Comparison of ENCODE assay signal across 8 cellular contexts in genomic region chr1:16351449-16351993, GRCh38. TPM values are rescaled to one million over a fixed set of nuclear protein-coding genes. Genes with fewer than 3 reads are reported as not detected.
DNase-seq lines count a peak whose midpoint lies in the region; ATAC-seq and TF ChIP-seq lines count a peak whose summit lies in the region.

No MANE protein-coding gene starts in this region.

- peaks cover 11% of the 10 kb centered on the region for H3K27me3 Mint-ChIP-seq in brain

- H3K9ac ChIP-seq in subcutaneous abdominal adipose tissue (ENCODE audit: low read length in 5 of 5) = peak overlapping the region; percentile 75 to 99 (median 98)

- peak overlapping the region; percentile 90 for H3K27ac ChIP-seq in subcutaneous abdominal adipose tissue (ENCODE audit: low read depth, low read length)

- no peak for TF ChIP-seq CTCF in brain (conservative IDR thresholded peaks at IDR 0.05)

- ATAC-seq in left colon (peak; percentile 28), HG02642 (IDR thresholded peaks at IDR 0.05; ENCODE audit: poor library complexity, unreplicated experiment) (no peak)

- H3K4me3 ChIP-seq in MG63 (peak overlapping the region; percentile 98), subcutaneous abdominal adipose tissue (ENCODE audit: low read depth in 1 of 5, low read length in 5 of 5) (peak overlapping the region; percentile 88 to 100 (median 95))

- no peaks in the 10 kb centered on the region for H3K9me3 ChIP-seq in MG63
- no peaks in the 10 kb centered on the region for H3K9me3 ChIP-seq in subcutaneous abdominal adipose tissue (ENCODE audit: control insufficient read depth in 5 of 5, low read length in 5 of 5)

- intact Hi-C loops in left colon (cut with DNase I, micrococcal nuclease) = loop anchor here in 1 of 2 donors (10.0 kb wide), 1 partner anchor 107 kb away; no protein-coding TSS in a partner anchor

- peaks cover 49% of the 10 kb centered on the region for H3K4me1 Mint-ChIP-seq in brain

- peak overlapping the region; percentile 94 to 99 (median 97) for H3K27ac Mint-ChIP-seq in brain

- H3K4me3 Mint-ChIP-seq in brain = peak overlapping the region; percentile 88 to 99 (median 93)

- H3K4me1 ChIP-seq in subcutaneous abdominal adipose tissue (ENCODE audit: control insufficient read depth in 5 of 5, insufficient read depth in 5 of 5, low read length in 5 of 5) = peaks cover 7 to 40% (median 35%) of the 10 kb centered on the region in 5 donors

- H3K9me3 Mint-ChIP-seq in brain = peaks cover 0 to 3% (median 0%) of the 10 kb centered on the region in 5 experiments

- H3K27me3 ChIP-seq in MG63 (no peaks in the 10 kb centered on the region), subcutaneous abdominal adipose tissue (ENCODE audit: control insufficient read depth in 5 of 5, insufficient read depth in 4 of 5, low read length in 5 of 5) (no peaks in the 10 kb centered on the region)

- DNase-seq in DMS79 treated with DMSO at 0.1 percent for 48 hours (lab: John Stamatoyannopoulos, UW) (peak; percentile 51), MG63 (no peak), left colon (peak in 1 of 2 donors; percentile 9), HPDE6-E6E7 (ENCODE audit: extremely low spot score) (no peak), NCI-H187 (lab: John Stamatoyannopoulos, UW) (no peak)

- H3K36me3 Mint-ChIP-seq in brain = peaks cover 22% of the 10 kb centered on the region

- no peaks in the 10 kb centered on the region for H3K36me3 ChIP-seq in MG63
- no peaks in the 10 kb centered on the region for H3K36me3 ChIP-seq in subcutaneous abdominal adipose tissue (ENCODE audit: control insufficient read depth in 5 of 5, insufficient read depth in 5 of 5, low read length in 5 of 5)

RNA-seq across cellular contexts. Expression of gene FBXO42, which starts 0.8 kb away (rescaled TPM):
- 14.1 and 19.2 TPM in 2 replicates for total RNA-seq in MG63 (2014; rRNA removed; shearing (Covaris generic); ENCODE audit: low replicate concordance)
- 27.0 TPM for polyA plus RNA-seq in brain (ENCODE audit: insufficient read depth, low read depth, low replicate concordance)
- 10 to 100 TPM; 13.4 to 14.8 TPM for total RNA-seq in left colon

RNA-seq across cellular contexts. Expression of gene SZRD1, which starts 15.5 kb away (rescaled TPM):
- 81.1 and 101 TPM in 2 replicates for total RNA-seq in MG63 (2014; rRNA removed; shearing (Covaris generic); ENCODE audit: low replicate concordance)
- polyA plus RNA-seq in brain (ENCODE audit: insufficient read depth, low read depth, low replicate concordance) = 152 TPM
- total RNA-seq in left colon = 100 to 1,000 TPM; 111 to 123 TPM
